Comparison of ENCODE assay signal across 8 cellular contexts in the genomic region with DNA sequence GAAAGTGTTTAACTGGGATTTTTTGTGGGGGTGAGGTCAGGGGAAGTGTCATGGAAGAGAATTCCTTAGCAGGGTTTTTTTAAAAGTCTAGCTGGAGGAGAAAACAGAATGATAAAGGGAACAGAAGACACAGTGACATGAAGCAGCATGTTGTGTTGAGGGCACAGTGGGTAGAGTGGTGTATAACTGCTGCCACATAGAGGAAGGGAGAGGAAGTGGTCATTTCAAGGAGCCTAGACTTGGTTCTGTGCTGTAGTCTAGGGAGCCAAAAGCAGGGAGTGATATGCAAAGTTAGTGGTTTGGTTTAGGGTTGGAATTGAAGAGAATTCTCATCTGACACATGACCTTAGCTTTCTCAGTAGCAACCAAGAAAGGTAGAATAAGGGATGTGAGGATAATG. TPM values are rescaled to one million over a fixed set of nuclear protein-coding genes. Genes with fewer than 3 reads are reported as not detected.
DNase-seq lines count a peak whose midpoint lies in the region; ATAC-seq and TF ChIP-seq lines count a peak whose summit lies in the region.

No MANE protein-coding gene starts in this region.

- H3K4me3 ChIP-seq in SJCRH30 (no peak overlapping the region), fibroblast of villous mesenchyme (ENCODE audit: low read depth, low read length) (no peak overlapping the region)

- H3K27ac ChIP-seq in SJCRH30 = no peak overlapping the region

- no peaks in the 10 kb centered on the region for H3K36me3 ChIP-seq in SJCRH30

- DNase-seq in NCI-H1417 (lab: John Stamatoyannopoulos, UW) (peak in 2 of 3 experiments; percentile 3 to 12), NCI-H1417 treated with DMSO at 0.1 percent for 48 hours (lab: John Stamatoyannopoulos, UW) (no peak), SJCRH30 (peak; percentile 6 to 41), fibroblast of villous mesenchyme (ENCODE audit: low read depth) (peak; percentile 27), SHP77 treated with DMSO at 0.1 percent for 48 hours (lab: John Stamatoyannopoulos, UW) (no peak)
- no peak for DNase-seq in stimulated activated naive CD8-positive, alpha-beta T cell treated with anti-CD3 and anti-CD28 coated beads, Interleukin-15, Interleukin-2, amounts not matched to agents 100 U/mL and 50 U/mL, for 24 hours

- no peaks in the 10 kb centered on the region for H3K9me3 ChIP-seq in SJCRH30 (replicated peaks)

- no peaks in the 10 kb centered on the region for H3K27me3 ChIP-seq in SJCRH30

- H3K4me1 ChIP-seq in SJCRH30 = no peaks in the 10 kb centered on the region

- ATAC-seq in GM21423 (IDR thresholded peaks at IDR 0.05; ENCODE audit: unreplicated experiment) (peak; percentile 98), HG03460 (IDR thresholded peaks at IDR 0.05; ENCODE audit: unreplicated experiment) (peak; percentile 99)
- peak; percentile 99 for ATAC-seq in stimulated activated naive CD8-positive, alpha-beta T cell treated with anti-CD3 and anti-CD28 coated beads, Interleukin-15, Interleukin-2, amounts not matched to agents 100 U/mL and 50 U/mL, for 24 hours

- peak; percentile 65 for TF ChIP-seq CTCF in fibroblast of villous mesenchyme (IDR thresholded peaks at IDR 0.05; ENCODE audit: insufficient read depth, low read depth, low read length)

RNA-seq across cellular contexts. Expression of gene EEIG2, which starts 10.2 kb away (rescaled TPM):
- total RNA-seq in SJCRH30 (2014; rRNA removed; shearing (Covaris generic)) = 15.8 and 17.9 TPM in 2 replicates
- 13.5 and 23.7 TPM in 2 replicates for total RNA-seq in fibroblast of villous mesenchyme

Comparison
In these comparisons a context has a peak if more than half of its experiments do, and no peak if none do; other contexts are left out.
1. DNase-seq: peak in NCI-H1417 (2 of 3), SJCRH30 (2 of 2) and fibroblast of villous mesenchyme (single experiment); none in NCI-H1417 treated with DMSO at 0.1 percent for 48 hours (single experiment), stimulated activated naive CD8-positive, alpha-beta T cell treated with anti-CD3 and anti-CD28 coated beads, Interleukin-15, Interleukin-2, amounts not matched to agents 100 U/mL and 50 U/mL, for 24 hours (single experiment) and SHP77 treated with DMSO at 0.1 percent for 48 hours (single experiment).
2. Peak in every context shown above with its lines, with median percentiles within 50 percentile points of each other: ATAC-seq.